Comparison of ENCODE assay signal across 13 cellular contexts in the genomic region with DNA sequence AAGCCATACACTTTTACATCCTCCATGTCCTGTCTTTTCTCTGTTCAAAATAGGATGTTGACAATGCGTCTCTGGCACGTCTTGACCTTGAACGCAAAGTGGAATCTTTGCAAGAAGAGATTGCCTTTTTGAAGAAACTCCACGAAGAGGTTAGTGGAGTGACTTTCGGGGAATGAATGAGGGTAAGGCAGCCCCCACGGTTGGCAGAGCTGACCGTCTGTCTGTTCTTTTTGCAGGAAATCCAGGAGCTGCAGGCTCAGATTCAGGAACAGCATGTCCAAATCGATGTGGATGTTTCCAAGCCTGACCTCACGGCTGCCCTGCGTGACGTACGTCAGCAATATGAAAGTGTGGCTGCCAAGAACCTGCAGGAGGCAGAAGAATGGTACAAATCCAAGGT. TPM values are rescaled to one million over a fixed set of nuclear protein-coding genes. Genes with fewer than 3 reads are reported as not detected.
DNase-seq lines count a peak whose midpoint lies in the region; ATAC-seq and TF ChIP-seq lines count a peak whose summit lies in the region.
"Had no signal": no experiment of that assay in that cellular context is flagged by ENCODE, and none has a peak within 500 bp of the region (broad histone marks: within the 10 kb centered on the region; RNA-seq: fewer than 3 reads in every experiment).

No MANE protein-coding gene starts in this region.

- peak overlapping the region; percentile 100 for H3K27ac ChIP-seq in left ventricle myocardium inferior (replicated peaks)
- H3K27ac ChIP-seq in smooth muscle cell (ENCODE audit: low read depth): peak overlapping the region; percentile 99

- H3K79me2 ChIP-seq in smooth muscle cell (ENCODE audit: low read depth): peaks cover 65% of the 10 kb centered on the region

- peak overlapping the region; percentile 34 for H3K4me3 Mint-ChIP-seq in activated naive CD8-positive, alpha-beta T cell treated with anti-CD3 and anti-CD28 coated beads for 36 hours
- H3K4me3 Mint-ChIP-seq in natural killer cell: no peak overlapping the region
- H3K4me3 Mint-ChIP-seq: stimulated activated memory B cell treated with anti-CD40 and anti-IgM and Interleukin-4, amounts not matched to agents 10 μg/mL and 1 μg/mL and 100 μg/mL, for 72 hours had no signal

- H3K9me3 Mint-ChIP-seq in activated naive CD8-positive, alpha-beta T cell treated with anti-CD3 and anti-CD28 coated beads for 36 hours: no peaks in the 10 kb centered on the region
- H3K9me3 Mint-ChIP-seq in natural killer cell: no peaks in the 10 kb centered on the region
- H3K9me3 Mint-ChIP-seq: stimulated activated memory B cell treated with anti-CD40 and anti-IgM and Interleukin-4, amounts not matched to agents 10 μg/mL and 1 μg/mL and 100 μg/mL, for 72 hours had no signal

- intact Hi-C loops in left ventricle myocardium inferior (cut with micrococcal nuclease) (no loop called here), natural killer cell (cut with micrococcal nuclease) (loop anchor here (5.0 to 10.0 kb wide), 2 partner anchors 46 to 271 kb away; no protein-coding TSS in a partner anchor)

- H3K4me3 ChIP-seq in left ventricle myocardium inferior (peak overlapping the region; percentile 90), smooth muscle cell (peak overlapping the region; percentile 90)
- H3K4me3 ChIP-seq: GM12878 had no signal

- H4K20me1 ChIP-seq in smooth muscle cell (ENCODE audit: low read depth): peaks cover 94% of the 10 kb centered on the region

- H3K4me2 ChIP-seq in smooth muscle cell: peak overlapping the region; percentile 96

- H3K4me1 ChIP-seq in left ventricle myocardium inferior (peaks cover 87% of the 10 kb centered on the region), smooth muscle cell (ENCODE audit: low read depth) (peaks cover 19% of the 10 kb centered on the region)

- H3K36me3 Mint-ChIP-seq in activated naive CD8-positive, alpha-beta T cell treated with anti-CD3 and anti-CD28 coated beads for 36 hours: peaks cover 73% of the 10 kb centered on the region
- peaks cover 25% of the 10 kb centered on the region for H3K36me3 Mint-ChIP-seq in natural killer cell

- no peaks in the 10 kb centered on the region for H3K9me3 ChIP-seq in left ventricle myocardium inferior (replicated peaks)
- H3K9me3 ChIP-seq in smooth muscle cell (replicated peaks; ENCODE audit: low read depth): no peaks in the 10 kb centered on the region

- H3K27me3 ChIP-seq in left ventricle myocardium inferior (ENCODE audit: low read depth): peaks cover 55% of the 10 kb centered on the region
- no peaks in the 10 kb centered on the region for H3K27me3 ChIP-seq in smooth muscle cell (ENCODE audit: low read depth)

- peak overlapping the region; percentile 73 for H3K27ac Mint-ChIP-seq in activated naive CD8-positive, alpha-beta T cell treated with anti-CD3 and anti-CD28 coated beads for 36 hours
- peak overlapping the region in 1 of 2 donors; percentile 61 for H3K27ac Mint-ChIP-seq in natural killer cell

- peak overlapping the region; percentile 99 for H3K9ac ChIP-seq in smooth muscle cell (ENCODE audit: low read depth)

- H3K4me1 Mint-ChIP-seq in activated naive CD8-positive, alpha-beta T cell treated with anti-CD3 and anti-CD28 coated beads for 36 hours: peaks cover 50% of the 10 kb centered on the region
- peaks cover 35 to 36% of the 10 kb centered on the region in 2 donors for H3K4me1 Mint-ChIP-seq in natural killer cell

- WGBS in smooth muscle cell (ENCODE audit: low lambda C conversion rate): 64% methylated on average over 12 of the region's 12 CpGs

- DNase-seq in HCEC 1CT (peak; percentile 42), left ventricle myocardium inferior (peak; percentile 28), smooth muscle cell (lab: John Stamatoyannopoulos, UW; ENCODE audit: unreplicated experiment) (no peak), iPS-NIHi7 (ENCODE audit: extremely low spot score) (no peak), natural killer cell (no peak), NCI-H774 (lab: John Stamatoyannopoulos, UW) (no peak), NCI-H2196 treated with DMSO at 0.1 percent for 48 hours (lab: John Stamatoyannopoulos, UW; ENCODE audit: unreplicated experiment) (no peak)
- DNase-seq in activated naive CD8-positive, alpha-beta T cell treated with anti-CD3 and anti-CD28 coated beads for 36 hours: no peak
- DNase-seq: activated naive CD4-positive, alpha-beta T cell treated with Interleukin-2 at 50 U/mL for 16 hours; hypothalamus; NCI-H2081 had no signal

- no peak for ATAC-seq in natural killer cell
- ATAC-seq: GM12878; stimulated activated memory B cell treated with anti-CD40 and anti-IgM and Interleukin-4, amounts not matched to agents 10 μg/mL and 1 μg/mL and 100 μg/mL, for 72 hours had no signal

- peaks cover 85% of the 10 kb centered on the region for H3F3A ChIP-seq in smooth muscle cell (ENCODE audit: low read depth)

- TF ChIP-seq CTCF in left ventricle myocardium inferior (IDR thresholded peaks at IDR 0.05; ENCODE audit: borderline replicate concordance) (no peak), smooth muscle cell (IDR thresholded peaks at IDR 0.05; ENCODE audit: borderline replicate concordance, insufficient read depth, poor library complexity, severe bottlenecking) (no peak), natural killer cell (IDR thresholded peaks at IDR 0.05) (no peak)

- no peak overlapping the region for H2AFZ ChIP-seq in smooth muscle cell (ENCODE audit: low read depth)

- H3K36me3 ChIP-seq in left ventricle myocardium inferior: peaks cover 71% of the 10 kb centered on the region
- peaks cover 50% of the 10 kb centered on the region for H3K36me3 ChIP-seq in smooth muscle cell (ENCODE audit: low read depth)

- no peaks in the 10 kb centered on the region for H3K27me3 Mint-ChIP-seq in activated naive CD8-positive, alpha-beta T cell treated with anti-CD3 and anti-CD28 coated beads for 36 hours
- H3K27me3 Mint-ChIP-seq in natural killer cell (ENCODE audit: low read depth in 2 of 2): no peaks in the 10 kb centered on the region
- H3K27me3 Mint-ChIP-seq: stimulated activated memory B cell treated with anti-CD40 and anti-IgM and Interleukin-4, amounts not matched to agents 10 μg/mL and 1 μg/mL and 100 μg/mL, for 72 hours had no signal

RNA-seq across cellular contexts. Expression of gene VIM, which starts 5.5 kb away (rescaled TPM):
- 100 to 1,000 TPM; 657 TPM for total RNA-seq in activated naive CD8-positive, alpha-beta T cell treated with anti-CD3 and anti-CD28 coated beads for 36 hours
- total RNA-seq in left ventricle myocardium inferior (375 TPM), smooth muscle cell (6,093 and 6,435 TPM in 2 replicates), natural killer cell (100 to 1,000 TPM; 627 to 717 (median 634) TPM)
- polyA plus RNA-seq in smooth muscle cell: 2,741 and 3,198 TPM in 2 replicates

RNA-seq across cellular contexts. Expression of gene TRDMT1, which starts 32.1 kb away (rescaled TPM):
- 1 to 10 TPM; 9.5 to 9.6 TPM for total RNA-seq in activated naive CD8-positive, alpha-beta T cell treated with anti-CD3 and anti-CD28 coated beads for 36 hours
- total RNA-seq in left ventricle myocardium inferior (4.0 TPM), smooth muscle cell (7.3 and 13.8 TPM in 2 replicates), natural killer cell (10 to 100 TPM; 11.0 to 21.8 (median 14.4) TPM)
- 2.5 and 3.7 TPM in 2 replicates for polyA plus RNA-seq in smooth muscle cell

Comparison
In these comparisons a context has a peak if more than half of its experiments do, and no peak if none do; other contexts are left out.
1. DNase-seq: peak in HCEC 1CT (single experiment) and left ventricle myocardium inferior (single experiment); none in activated naive CD8-positive, alpha-beta T cell treated with anti-CD3 and anti-CD28 coated beads for 36 hours (single experiment), smooth muscle cell (single experiment), iPS-NIHi7 (single experiment), natural killer cell (single experiment), NCI-H774 (single experiment) and NCI-H2196 treated with DMSO at 0.1 percent for 48 hours (single experiment).